Comparison of ENCODE assay signal across 8 cellular contexts in the genomic region with DNA sequence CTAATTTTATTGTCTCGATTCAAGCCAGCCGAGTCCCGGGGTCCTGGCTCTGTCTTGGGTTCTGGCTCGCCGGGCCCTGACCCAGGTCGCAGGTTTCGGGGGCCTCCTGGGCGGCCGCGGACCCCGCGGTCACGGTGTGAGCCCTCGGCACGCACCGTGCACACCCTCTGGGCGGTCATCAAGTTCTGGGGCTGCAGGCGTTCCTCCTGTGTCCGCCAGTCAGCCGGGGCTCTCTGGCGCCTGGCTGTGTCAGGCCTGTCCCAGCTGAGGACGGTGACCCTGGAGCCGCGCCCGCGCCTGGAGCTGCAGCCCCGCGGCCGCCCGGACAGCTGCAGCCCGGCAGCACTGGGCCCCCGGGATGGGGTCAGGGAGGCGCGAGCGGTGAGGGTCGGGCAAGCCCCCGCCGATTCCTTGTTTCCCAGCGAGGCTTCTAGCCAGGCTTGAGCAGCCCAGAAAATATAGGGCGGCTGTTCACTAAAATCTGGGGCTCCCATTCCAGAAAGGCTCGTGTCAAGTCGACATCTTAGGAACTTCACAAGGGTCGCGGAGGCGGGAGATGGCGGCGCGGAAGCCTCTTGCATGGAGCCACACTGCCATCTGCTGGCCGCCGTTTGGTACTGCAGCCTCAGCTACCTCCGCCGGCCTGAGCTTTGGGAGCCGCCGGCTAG. TPM values are rescaled to one million over a fixed set of nuclear protein-coding genes. Genes with fewer than 3 reads are reported as not detected.
A peak's percentile ranks its signal among the peaks of the same experiment; 100 is the strongest.
DNase-seq lines count a peak whose midpoint lies in the region; ATAC-seq, FAIRE-seq and TF ChIP-seq lines count a peak whose summit lies in the region.

No MANE protein-coding gene starts in this region.

- H3K4me1 ChIP-seq in ACC112 (ENCODE audit: control insufficient read depth, insufficient read depth, low read length, unreplicated experiment) (no peaks in the 10 kb centered on the region), endothelial cell of umbilical vein (ENCODE audit: control insufficient read depth, extremely low read depth, insufficient read depth, low read length) (peaks cover 42% of the 10 kb centered on the region)

- H3K4me2 ChIP-seq in endothelial cell of umbilical vein (ENCODE audit: insufficient read depth, low read length) = peak overlapping the region; percentile 74

- BruUV-seq in endothelial cell of umbilical vein (replicated peaks; lab: Mats Ljungman, UMichigan) = no TSS peak

- peak; percentile 78 for FAIRE-seq in endothelial cell of umbilical vein (lab: Jason Lieb, UNC)

- DNase-seq in NOMO-1 treated with dmso at 0.1 percent for 144 hours (lab: John Stamatoyannopoulos, UW; ENCODE audit: unreplicated experiment) (peak; percentile 74), endothelial cell of umbilical vein (ENCODE audit: low read depth, low spot score) (peak; percentile 92), mucosa of gallbladder (ENCODE audit: low spot score) (peak; percentile 72)
- DNase-seq in activated CD8-positive, alpha-beta memory T cell treated with anti-CD3 and anti-CD28 coated beads, Interleukin-2, amount 50 U/mL, for 24 hours (ENCODE audit: extremely low read depth) = peak; percentile 64
- DNase-seq in stimulated activated CD8-positive, alpha-beta memory T cell treated with anti-CD3 and anti-CD28 coated beads, Interleukin-2, amount 100 ng/mL, for 1 hour (ENCODE audit: low read depth in 2 of 2) = peak; percentile 77 to 78

- no peaks in the 10 kb centered on the region for H4K20me1 ChIP-seq in endothelial cell of umbilical vein (replicated peaks; ENCODE audit: control insufficient read depth, extremely low read depth, insufficient read depth, low read length)

- H3K27me3 ChIP-seq in ACC112 (ENCODE audit: insufficient read depth, low read length) (peaks cover 95% of the 10 kb centered on the region), endothelial cell of umbilical vein (ENCODE audit: control insufficient read depth in 2 of 2, insufficient read depth in 2 of 2, low read length in 2 of 2) (no peaks in the 10 kb centered on the region)

- TF ChIP-seq CTCF in endothelial cell of umbilical vein (IDR thresholded peaks at IDR 0.05; ENCODE audit: extremely low read depth in 1 of 2, insufficient read depth in 1 of 2, low read depth in 1 of 2, low read length in 2 of 2) = peak; percentile 95

- POLR2A ChIA-PET in endothelial cell of umbilical vein (lab: Charles Lee) = interaction anchor here (0.7 to 2.4 kb wide), 8 partner anchors 8 to 1879 kb away, joined by 3 to 15 read pairs (median 4); a partner anchor contains a TSS

- intact Hi-C loops in endothelial cell of umbilical vein (cut with micrococcal nuclease) = loop anchor here (1.0 to 5.0 kb wide), 11 partner anchors 17 to 1768 kb away; a partner anchor contains a TSS

- H3K4me3 ChIP-seq in ACC112 (ENCODE audit: low read depth, low read length) (peak overlapping the region; percentile 80), endothelial cell of umbilical vein (replicated peaks in 1 of 3; ENCODE audit: insufficient read depth in 1 of 3, low read depth in 1 of 3, low read length in 3 of 3) (peak overlapping the region in 2 of 3 experiments; percentile 44 to 63)

- ATAC-seq in GM18511 (IDR thresholded peaks at IDR 0.05; ENCODE audit: unreplicated experiment) (peak; percentile 73), HG03571 (IDR thresholded peaks at IDR 0.05; ENCODE audit: unreplicated experiment) (peak; percentile 65)

- CTCF ChIA-PET in endothelial cell of umbilical vein (lab: Charles Lee) = interaction anchor here (0.6 to 4.6 kb wide), 42 partner anchors 10 to 1309 kb away, joined by 3 to 145 read pairs (median 6); a partner anchor contains a TSS

- H3K9me1 ChIP-seq in endothelial cell of umbilical vein (replicated peaks; ENCODE audit: control insufficient read depth, extremely low read depth, insufficient read depth, low read length) = no peaks in the 10 kb centered on the region

- no peaks in the 10 kb centered on the region for H3K9me3 ChIP-seq in endothelial cell of umbilical vein (replicated peaks; ENCODE audit: control insufficient read depth, insufficient read depth, low read length)

- H3K36me3 ChIP-seq in ACC112 (ENCODE audit: insufficient read depth, low read length) = no peaks in the 10 kb centered on the region
- H3K36me3 ChIP-seq in endothelial cell of umbilical vein (ENCODE audit: control insufficient read depth in 2 of 2, extremely low read depth in 1 of 2, insufficient read depth in 2 of 2, low read length in 2 of 2) = peaks cover 3 to 7% of the 10 kb centered on the region in 2 experiments

- H3K79me2 ChIP-seq in ACC112 (ENCODE audit: control insufficient read depth, insufficient read depth, low read length, unreplicated experiment) (no peaks in the 10 kb centered on the region), endothelial cell of umbilical vein (ENCODE audit: control insufficient read depth, insufficient read depth, low read length) (peaks cover 76% of the 10 kb centered on the region)

- dilution Hi-C loops in endothelial cell of umbilical vein (cut with MboI; ENCODE audit: extremely low pct_ligation_motif_present, low sequenced_read_pairs) = loop anchor here (10.0 to 25.0 kb wide), 3 partner anchors 306 to 973 kb away; no protein-coding TSS in a partner anchor

- H2AFZ ChIP-seq in ACC112 (ENCODE audit: low read length, unreplicated experiment) = peak overlapping the region; percentile 87
- peak overlapping the region; percentile 33 for H2AFZ ChIP-seq in endothelial cell of umbilical vein (ENCODE audit: low read depth, low read length)

- no peak overlapping the region for H3K27ac ChIP-seq in ACC112 (ENCODE audit: low read depth, low read length)
- H3K27ac ChIP-seq in endothelial cell of umbilical vein (ENCODE audit: insufficient read depth, low read depth, low read length) = peak overlapping the region; percentile 69

- H3K9ac ChIP-seq in endothelial cell of umbilical vein (replicated peaks; ENCODE audit: extremely low read depth, insufficient read depth, low read length) = peak overlapping the region; percentile 78

- TF ChIP-seq POLR2A in endothelial cell of umbilical vein (IDR thresholded peaks at IDR 0.05; ENCODE audit: low read depth, low read length) = no peak

TF ChIP-seq in endothelial cell of umbilical vein, 7 proteins besides CTCF, POLR2A, EP300 and RAD21:
- peak; percentile 53 for TF ChIP-seq POLR2AphosphoS5 (IDR thresholded peaks at IDR 0.05; ENCODE audit: insufficient read depth, low read depth, low read length)
- no peak for TF ChIP-seq GATA2 (IDR thresholded peaks at IDR 0.05; ENCODE audit: insufficient read depth, insufficient read length, low read depth, low read length)

RNA-seq across cellular contexts. Expression of a gene that starts 4.2 kb away (rescaled TPM):
- 15.6 and 18.5 TPM in 2 replicates for total RNA-seq in endothelial cell of umbilical vein
- polyA plus RNA-seq in endothelial cell of umbilical vein = 16.9 and 18.1 TPM in 2 replicates
- 13.0 and 13.8 TPM in 2 replicates for polyA plus RNA-seq in endothelial cell of umbilical vein (2011; cell fraction: cytosol; rRNA removed)
- polyA plus RNA-seq in endothelial cell of umbilical vein (2011; cell fraction: nucleus; rRNA removed) = 5.6 and 8.3 TPM in 2 replicates
- polyA plus RNA-seq in endothelial cell of umbilical vein (2012) = 13.9 and 16.0 TPM in 2 replicates
- polyA minus RNA-seq in endothelial cell of umbilical vein = 8.6 and 9.4 TPM in 2 replicates
- polyA minus RNA-seq in endothelial cell of umbilical vein (2011; cell fraction: cytosol; rRNA and poly(A)+ RNA removed) = 5.9 TPM
- polyA minus RNA-seq in endothelial cell of umbilical vein (2011; cell fraction: nucleus; rRNA and poly(A)+ RNA removed) = 3.8 and 4.1 TPM in 2 replicates
- total RNA-seq in mucosa of gallbladder = not detected

RNA-seq across cellular contexts. Expression of a gene that starts 4.7 kb away (rescaled TPM):
- 61.6 and 62.9 TPM in 2 replicates for total RNA-seq in endothelial cell of umbilical vein
- 47.2 and 84.1 TPM in 2 replicates for polyA plus RNA-seq in endothelial cell of umbilical vein
- 44.6 and 46.3 TPM in 2 replicates for polyA plus RNA-seq in endothelial cell of umbilical vein (2011; cell fraction: cytosol; rRNA removed)
- polyA plus RNA-seq in endothelial cell of umbilical vein (2011; cell fraction: nucleus; rRNA removed) = 94.3 and 108 TPM in 2 replicates
- polyA plus RNA-seq in endothelial cell of umbilical vein (2012) = 32.3 and 47.7 TPM in 2 replicates
- polyA minus RNA-seq in endothelial cell of umbilical vein = 8.0 and 11.3 TPM in 2 replicates
- polyA minus RNA-seq in endothelial cell of umbilical vein (2011; cell fraction: cytosol; rRNA and poly(A)+ RNA removed) = not detected
- 14.0 and 22.7 TPM in 2 replicates for polyA minus RNA-seq in endothelial cell of umbilical vein (2011; cell fraction: nucleus; rRNA and poly(A)+ RNA removed)
- total RNA-seq in mucosa of gallbladder = 0.17 TPM

RNA-seq across cellular contexts. Expression of a gene that starts 8.3 kb away (rescaled TPM):
- total RNA-seq in endothelial cell of umbilical vein (12.0 and 14.0 TPM in 2 replicates), mucosa of gallbladder (1.8 TPM)
- polyA plus RNA-seq in endothelial cell of umbilical vein = 4.2 and 4.7 TPM in 2 replicates
- polyA plus RNA-seq in endothelial cell of umbilical vein (2011; cell fraction: cytosol; rRNA removed) = 1.5 and 2.4 TPM in 2 replicates
- 14.0 and 14.1 TPM in 2 replicates for polyA plus RNA-seq in endothelial cell of umbilical vein (2011; cell fraction: nucleus; rRNA removed)
- 4.6 and 5.6 TPM in 2 replicates for polyA plus RNA-seq in endothelial cell of umbilical vein (2012)
- 1.6 and 2.0 TPM in 2 replicates for polyA minus RNA-seq in endothelial cell of umbilical vein
- not detected for polyA minus RNA-seq in endothelial cell of umbilical vein (2011; cell fraction: cytosol; rRNA and poly(A)+ RNA removed)
- polyA minus RNA-seq in endothelial cell of umbilical vein (2011; cell fraction: nucleus; rRNA and poly(A)+ RNA removed) = 7.1 and 20.1 TPM in 2 replicates

RNA-seq across cellular contexts. Expression of a gene that starts 13.1 kb away (rescaled TPM):
- 17.9 and 20.7 TPM in 2 replicates for total RNA-seq in endothelial cell of umbilical vein
- 7.8 and 10.0 TPM in 2 replicates for polyA plus RNA-seq in endothelial cell of umbilical vein
- polyA plus RNA-seq in endothelial cell of umbilical vein (2011; cell fraction: cytosol; rRNA removed) = 5.0 and 6.7 TPM in 2 replicates
- 15.6 and 19.9 TPM in 2 replicates for polyA plus RNA-seq in endothelial cell of umbilical vein (2011; cell fraction: nucleus; rRNA removed)
- polyA plus RNA-seq in endothelial cell of umbilical vein (2012) = 6.1 and 6.2 TPM in 2 replicates
- polyA minus RNA-seq in endothelial cell of umbilical vein = 6.1 and 6.7 TPM in 2 replicates
- not detected for polyA minus RNA-seq in endothelial cell of umbilical vein (2011; cell fraction: cytosol; rRNA and poly(A)+ RNA removed)
- 8.4 and 18.0 TPM in 2 replicates for polyA minus RNA-seq in endothelial cell of umbilical vein (2011; cell fraction: nucleus; rRNA and poly(A)+ RNA removed)
- total RNA-seq in mucosa of gallbladder = 0.29 TPM

RNA-seq across cellular contexts. Expression of a gene that starts 13.4 kb away (rescaled TPM):
- total RNA-seq in endothelial cell of umbilical vein (24.4 and 27.6 TPM in 2 replicates), mucosa of gallbladder (0.12 TPM)
- polyA plus RNA-seq in endothelial cell of umbilical vein = 23.7 and 30.3 TPM in 2 replicates
- polyA plus RNA-seq in endothelial cell of umbilical vein (2011; cell fraction: cytosol; rRNA removed) = 15.8 and 19.0 TPM in 2 replicates
- polyA plus RNA-seq in endothelial cell of umbilical vein (2011; cell fraction: nucleus; rRNA removed) = 16.7 TPM in 2 replicates
- polyA plus RNA-seq in endothelial cell of umbilical vein (2012) = 15.1 and 20.3 TPM in 2 replicates
- polyA minus RNA-seq in endothelial cell of umbilical vein = 24.4 and 30.3 TPM in 2 replicates
- polyA minus RNA-seq in endothelial cell of umbilical vein (2011; cell fraction: cytosol; rRNA and poly(A)+ RNA removed) = 3.2 TPM
- 8.0 and 9.1 TPM in 2 replicates for polyA minus RNA-seq in endothelial cell of umbilical vein (2011; cell fraction: nucleus; rRNA and poly(A)+ RNA removed)

Comparison
In these comparisons a context has a peak if more than half of its experiments do, and no peak if none do; other contexts are left out.
1. RNA of a gene that starts 4.2 kb away (total RNA-seq): 15.6 to 18.5 TPM in endothelial cell of umbilical vein; not detected in mucosa of gallbladder (single experiment); every median in the first group is over 10 times any median in the second.
2. RNA of a gene that starts 4.7 kb away (total RNA-seq): 61.6 to 62.9 TPM in endothelial cell of umbilical vein; 0.17 TPM in mucosa of gallbladder (single experiment); every median in the first group is over 10 times any median in the second.
3. Peak in every context shown above with its lines, with median percentiles within 50 percentile points of each other: DNase-seq.